In the genomic region with DNA sequence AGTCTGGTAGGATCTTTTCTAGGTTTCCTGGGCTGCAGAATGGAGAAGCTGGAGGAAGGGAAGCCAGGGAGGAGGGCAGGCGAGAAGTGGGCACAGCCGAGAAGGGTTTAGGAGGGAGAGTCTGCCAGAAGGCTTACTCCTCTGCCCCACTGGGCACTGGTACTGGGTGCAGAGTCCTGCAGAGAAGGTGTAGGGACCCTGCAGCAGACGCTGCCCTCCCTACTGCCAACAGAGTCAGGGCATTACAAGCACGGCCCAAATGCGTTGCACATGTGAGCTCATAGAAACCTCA, we compare ENCODE assay signal across 8 cellular contexts. TPM values are rescaled to one million over a fixed set of nuclear protein-coding genes. Genes with fewer than 3 reads are reported as not detected.
A peak's percentile ranks its signal among the peaks of the same experiment; 100 is the strongest.
DNase-seq lines count a peak whose midpoint lies in the region; ATAC-seq, FAIRE-seq and TF ChIP-seq lines count a peak whose summit lies in the region.

No MANE protein-coding gene starts in this region.

- peaks cover 23% of the 10 kb centered on the region for H3K79me2 ChIP-seq in astrocyte (ENCODE audit: insufficient read depth, low read length)

- H3K27me3 ChIP-seq in cardiac muscle cell, result peaks cover 4% of the 10 kb centered on the region
- peaks cover 7% of the 10 kb centered on the region for H3K27me3 ChIP-seq in astrocyte (ENCODE audit: insufficient read depth, low read length)
- no peaks in the 10 kb centered on the region for H3K27me3 ChIP-seq in upper lobe of left lung

- TF ChIP-seq CTCF in cardiac muscle cell (IDR thresholded peaks at IDR 0.05; ENCODE audit: low read depth, low read length), result no peak
- no peak for TF ChIP-seq CTCF in astrocyte (IDR thresholded peaks at IDR 0.05; ENCODE audit: insufficient read depth, low read depth, low read length)
- no peak for TF ChIP-seq CTCF in upper lobe of left lung (IDR thresholded peaks at IDR 0.05)

- H3K36me3 ChIP-seq in cardiac muscle cell, result no peaks in the 10 kb centered on the region
- H3K36me3 ChIP-seq in astrocyte (ENCODE audit: insufficient read depth, low read length), result no peaks in the 10 kb centered on the region
- H3K36me3 ChIP-seq in mesodermal cell (ENCODE audit: control insufficient read depth, insufficient read depth, low read length), result no peaks in the 10 kb centered on the region
- H3K36me3 ChIP-seq in upper lobe of left lung, result no peaks in the 10 kb centered on the region

- H3K4me1 Mint-ChIP-seq in astrocyte (ENCODE audit: low read depth, unreplicated experiment), result peaks cover 4% of the 10 kb centered on the region

- DNase-seq in cardiac muscle cell (ENCODE audit: low read depth in 1 of 2, low spot score in 1 of 2), result no peak
- no peak for DNase-seq in Right ventricle myocardium inferior (ENCODE audit: missing footprints)
- no peak for DNase-seq in astrocyte (ENCODE audit: low read depth)
- DNase-seq in upper lobe of left lung, result no peak
- DNase-seq in cerebellum (ENCODE audit: low spot score), result no peak
- no peak for DNase-seq in cerebellar nuclear complex (lab: John Stamatoyannopoulos, UW)

- peaks cover 31% of the 10 kb centered on the region for H3K27me3 Mint-ChIP-seq in astrocyte (ENCODE audit: low read depth, unreplicated experiment)

- no peaks in the 10 kb centered on the region for H3K4me1 ChIP-seq in cardiac muscle cell (ENCODE audit: low read depth)
- peaks cover 8% of the 10 kb centered on the region for H3K4me1 ChIP-seq in astrocyte (ENCODE audit: insufficient read depth, low read length)
- peaks cover 8% of the 10 kb centered on the region for H3K4me1 ChIP-seq in mesodermal cell (ENCODE audit: control insufficient read depth, insufficient read depth, low read length, poor library complexity, severe bottlenecking)
- peaks cover 15 to 29% (median 16%) of the 10 kb centered on the region in 4 donors for H3K4me1 ChIP-seq in upper lobe of left lung

- no peaks in the 10 kb centered on the region for H3K36me3 Mint-ChIP-seq in astrocyte (ENCODE audit: low read depth, unreplicated experiment)

- no peak for TF ChIP-seq POLR2A in upper lobe of left lung (IDR thresholded peaks at IDR 0.05)

- no peak for TF ChIP-seq EP300 in upper lobe of left lung (IDR thresholded peaks at IDR 0.05)

- peak overlapping the region; percentile 5 for H3K27ac Mint-ChIP-seq in astrocyte (ENCODE audit: unreplicated experiment)

- peak overlapping the region; percentile 95 for H3K4me2 ChIP-seq in astrocyte (ENCODE audit: low read length)

- ATAC-seq in Right ventricle myocardium inferior, result no peak
- ATAC-seq in upper lobe of left lung (ENCODE audit: low FRiP score in 2 of 2), result no peak
- no peak for ATAC-seq in GM18870 (IDR thresholded peaks at IDR 0.05; ENCODE audit: unreplicated experiment)

- peaks cover 2% of the 10 kb centered on the region for H3K9me3 Mint-ChIP-seq in astrocyte (ENCODE audit: unreplicated experiment)

- intact Hi-C loops in Right ventricle myocardium inferior (cut with DNase I), result loop anchor here (10.0 kb wide), 1 partner anchor 88 kb away; no protein-coding TSS in a partner anchor

- H2AFZ ChIP-seq in astrocyte (ENCODE audit: low read depth, low read length), result peak overlapping the region; percentile 94

- WGBS in mesodermal cell (ENCODE audit: insufficient coverage in 2 of 2), 2 experiments, result 86 to 100% methylated on average over 2 to 4 of the region's 5 CpGs
- 56 to 84% methylated on average over 3 to 5 of the region's 5 CpGs for whole genome bisulfite sequencing in upper lobe of left lung, 2 donors

- no peak for FAIRE-seq in astrocyte (lab: Jason Lieb, UNC)

- H3K4me3 ChIP-seq in cardiac muscle cell, result peak overlapping the region; percentile 90
- peak overlapping the region; percentile 64 for H3K4me3 ChIP-seq in astrocyte (ENCODE audit: insufficient read depth, low read depth, low read length)
- peak overlapping the region; percentile 89 for H3K4me3 ChIP-seq in mesodermal cell (ENCODE audit: extremely low read depth, insufficient read depth, low read length, poor library complexity, severe bottlenecking)
- H3K4me3 ChIP-seq in upper lobe of left lung, result peak overlapping the region in 3 of 4 donors; percentile 76 to 91 (median 82)

- H3K9me3 ChIP-seq in cardiac muscle cell (ENCODE audit: low read depth) (no peaks in the 10 kb centered on the region), astrocyte (ENCODE audit: insufficient read depth, low read depth, low read length) (no peaks in the 10 kb centered on the region), mesodermal cell (ENCODE audit: control insufficient read depth, low read length) (no peaks in the 10 kb centered on the region), upper lobe of left lung (no peaks in the 10 kb centered on the region)

- H3K4me3 Mint-ChIP-seq in astrocyte (ENCODE audit: unreplicated experiment), result peak overlapping the region; percentile 84

- H3K27ac ChIP-seq in cardiac muscle cell (no peak overlapping the region), astrocyte (ENCODE audit: low read depth, low read length) (no peak overlapping the region), mesodermal cell (ENCODE audit: low read depth, low read length, severe bottlenecking) (no peak overlapping the region), upper lobe of left lung (peak overlapping the region in 2 of 4 donors; percentile 66 to 79)

- peak overlapping the region; percentile 96 for H3K9ac ChIP-seq in astrocyte (ENCODE audit: low read length)

- peaks cover 16% of the 10 kb centered on the region for H4K20me1 ChIP-seq in astrocyte (ENCODE audit: insufficient read depth, low read length)

RNA-seq across cellular contexts. Expression of a gene that starts 0.7 kb away (rescaled TPM):
- total RNA-seq in cardiac muscle cell (40.3 and 66.9 TPM in 2 replicates), Right ventricle myocardium inferior (32.1 TPM), astrocyte (37.9 and 38.4 TPM in 2 replicates), upper lobe of left lung (100 to 1,000 TPM in 2 of 6 donors, 10 to 100 TPM in 4; 30.4 to 106 (median 80.6) TPM), cerebellum (24.6 TPM)
- 46.6 and 80.6 TPM in 2 replicates for polyA plus RNA-seq in cardiac muscle cell
- 49.9 TPM for polyA plus RNA-seq in mesodermal cell (2013, experiment 1 of 2)
- polyA plus RNA-seq in mesodermal cell (2013, experiment 2 of 2), result 56.9 TPM
